8 cellular contexts compared by ENCODE assay signal in the genomic region with DNA sequence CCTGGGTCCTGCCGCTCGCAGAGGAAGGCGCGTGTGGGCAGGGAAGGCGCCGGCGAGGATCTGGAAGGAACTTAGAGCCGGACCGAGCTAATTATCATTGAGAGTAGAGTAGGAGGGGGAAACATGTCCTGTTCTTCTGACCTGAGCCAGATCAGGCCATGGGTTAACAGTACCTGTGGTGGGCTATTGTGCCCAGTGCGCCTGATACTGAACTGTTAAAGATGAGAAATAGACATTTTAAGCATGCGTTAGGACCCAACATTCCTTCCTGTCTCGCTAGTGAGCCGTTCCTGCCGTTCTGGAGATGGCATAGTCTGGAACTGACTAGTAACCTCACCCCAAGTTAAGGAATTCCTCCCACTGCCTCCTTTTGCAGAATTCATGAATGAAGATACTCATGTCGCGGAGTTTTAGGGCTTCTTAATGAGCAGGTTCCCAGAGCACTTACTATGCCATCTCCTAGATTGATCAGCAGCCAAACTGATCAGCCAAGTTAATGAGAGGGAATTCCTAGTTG. TPM values are rescaled to one million over a fixed set of nuclear protein-coding genes. Genes with fewer than 3 reads are reported as not detected.
DNase-seq lines count a peak whose midpoint lies in the region; ATAC-seq and TF ChIP-seq lines count a peak whose summit lies in the region.

No MANE protein-coding gene starts in this region.

- H3K27ac Mint-ChIP-seq in activated naive CD8-positive, alpha-beta T cell treated with anti-CD3 and anti-CD28 coated beads, Interleukin-2, amount 10 ng/mL, durations not matched to agents 7 days and 5 days: peak overlapping the region; percentile 79

- peaks cover 10 to 13% of the 10 kb centered on the region in 2 donors for H3K4me1 ChIP-seq in thyroid gland

- H3K4me1 Mint-ChIP-seq in activated naive CD8-positive, alpha-beta T cell treated with anti-CD3 and anti-CD28 coated beads, Interleukin-2, amount 10 ng/mL, durations not matched to agents 7 days and 5 days: peaks cover 39% of the 10 kb centered on the region

- TF ChIP-seq POLR2A in thyroid gland (IDR thresholded peaks at IDR 0.05): no peak

- peaks cover 7% of the 10 kb centered on the region for H3K36me3 Mint-ChIP-seq in activated naive CD8-positive, alpha-beta T cell treated with anti-CD3 and anti-CD28 coated beads, Interleukin-2, amount 10 ng/mL, durations not matched to agents 7 days and 5 days

- H3K27ac ChIP-seq in layer of hippocampus (ENCODE audit: low read depth, low read length): peak overlapping the region; percentile 49
- peak overlapping the region in 2 of 3 donors; percentile 81 to 90 for H3K27ac ChIP-seq in thyroid gland

- peak; percentile 56 for DNase-seq in DMS 273 (lab: John Stamatoyannopoulos, UW; ENCODE audit: unreplicated experiment)
- no peak for DNase-seq in DMS 273 treated with DMSO at 0.1 percent for 48 hours (lab: John Stamatoyannopoulos, UW)
- peak; percentile 17 for DNase-seq in HT1080 (ENCODE audit: low read depth)
- DNase-seq in activated naive CD8-positive, alpha-beta T cell treated with anti-CD3 and anti-CD28 coated beads, Interleukin-2, amount 10 ng/mL, durations not matched to agents 7 days and 5 days: no peak
- no peak for DNase-seq in thyroid gland
- no peak for DNase-seq in NCI-H1436 treated with DMSO at 0.1 percent for 48 hours (lab: John Stamatoyannopoulos, UW)
- no peak for DNase-seq in NCI-H2196 treated with DMSO at 0.1 percent for 48 hours (lab: John Stamatoyannopoulos, UW; ENCODE audit: unreplicated experiment)

- intact Hi-C loops in thyroid gland (cut with DNase I): loop anchor here (10.0 kb wide), 1 partner anchor 370 kb away; a partner anchor contains a TSS

- ATAC-seq in activated naive CD8-positive, alpha-beta T cell treated with anti-CD3 and anti-CD28 coated beads, Interleukin-2, amount 10 ng/mL, durations not matched to agents 7 days and 5 days (ENCODE audit: low read depth): no peak

- H3K4me3 Mint-ChIP-seq in activated naive CD8-positive, alpha-beta T cell treated with anti-CD3 and anti-CD28 coated beads, Interleukin-2, amount 10 ng/mL, durations not matched to agents 7 days and 5 days: peak overlapping the region; percentile 94

- POLR2A ChIA-PET in activated naive CD8-positive, alpha-beta T cell treated with anti-CD3 and anti-CD28 coated beads, Interleukin-2, amount 10 ng/mL, durations not matched to agents 7 days and 5 days (lab: Charles Lee): interaction anchor here (0.8 to 1.7 kb wide), 5 partner anchors 9 to 304 kb away, joined by 3 to 20 read pairs (median 4); a partner anchor contains a TSS

- H3K9me3 Mint-ChIP-seq in activated naive CD8-positive, alpha-beta T cell treated with anti-CD3 and anti-CD28 coated beads, Interleukin-2, amount 10 ng/mL, durations not matched to agents 7 days and 5 days: peaks cover 2% of the 10 kb centered on the region

- H3K27me3 ChIP-seq in layer of hippocampus (ENCODE audit: control insufficient read depth, insufficient read depth, low read length) (no peaks in the 10 kb centered on the region), thyroid gland (no peaks in the 10 kb centered on the region)

- no peaks in the 10 kb centered on the region for H3K27me3 Mint-ChIP-seq in activated naive CD8-positive, alpha-beta T cell treated with anti-CD3 and anti-CD28 coated beads, Interleukin-2, amount 10 ng/mL, durations not matched to agents 7 days and 5 days

- peak overlapping the region; percentile 52 to 99 (median 68) for H3K4me3 ChIP-seq in thyroid gland (replicated peaks in 1 of 3)

- peaks cover 21 to 22% of the 10 kb centered on the region in 2 donors for H3K36me3 ChIP-seq in thyroid gland

- no peak for TF ChIP-seq CTCF in thyroid gland (IDR thresholded peaks at IDR 0.05)

- H3K9me3 ChIP-seq in thyroid gland: no peaks in the 10 kb centered on the region

- WGBS in thyroid gland, 2 donors: 6 to 8% methylated on average over 16 of the region's 16 CpGs

RNA-seq across cellular contexts. Expression of a gene that starts 0.9 kb away (rescaled TPM):
- total RNA-seq in HT1080 (2014; rRNA removed; shearing (Covaris generic)): 27.5 and 29.8 TPM in 2 replicates
- 10.9 and 14.1 TPM in 2 replicates for polyA plus RNA-seq in HT1080 (2015; cell fraction: cytosol; rRNA removed)
- polyA plus RNA-seq in HT1080 (2015; cell fraction: nucleus; rRNA removed): 51.4 and 52.2 TPM in 2 replicates
- total RNA-seq in activated naive CD8-positive, alpha-beta T cell treated with anti-CD3 and anti-CD28 coated beads, Interleukin-2, amount 10 ng/mL, durations not matched to agents 7 days and 5 days: 10 to 100 TPM; 47.5 to 49.1 TPM
- total RNA-seq in thyroid gland: 10 to 100 TPM; 36.2 to 63.4 (median 45.2) TPM

RNA-seq across cellular contexts. Expression of a gene that starts 35.2 kb away (rescaled TPM):
- not detected in 2 replicates for total RNA-seq in HT1080 (2014; rRNA removed; shearing (Covaris generic))
- not detected in 2 replicates for polyA plus RNA-seq in HT1080 (2015; cell fraction: cytosol; rRNA removed)
- polyA plus RNA-seq in HT1080 (2015; cell fraction: nucleus; rRNA removed): not detected in 2 replicates
- not detected for total RNA-seq in activated naive CD8-positive, alpha-beta T cell treated with anti-CD3 and anti-CD28 coated beads, Interleukin-2, amount 10 ng/mL, durations not matched to agents 7 days and 5 days
- total RNA-seq in thyroid gland: not detected

RNA-seq across cellular contexts. Expression of a gene that starts 50.7 kb away (rescaled TPM):
- 28.5 and 41.1 TPM in 2 replicates for total RNA-seq in HT1080 (2014; rRNA removed; shearing (Covaris generic))
- 86.4 and 103 TPM in 2 replicates for polyA plus RNA-seq in HT1080 (2015; cell fraction: cytosol; rRNA removed)
- polyA plus RNA-seq in HT1080 (2015; cell fraction: nucleus; rRNA removed): 135 and 140 TPM in 2 replicates
- total RNA-seq in activated naive CD8-positive, alpha-beta T cell treated with anti-CD3 and anti-CD28 coated beads, Interleukin-2, amount 10 ng/mL, durations not matched to agents 7 days and 5 days: 10 to 100 TPM; 53.6 to 55.4 TPM
- 100 to 1,000 TPM in 3 of 4 donors, 10 to 100 TPM in 1; 90.3 to 200 (median 118) TPM for total RNA-seq in thyroid gland

Comparison
In these comparisons a context has a peak if more than half of its experiments do, and no peak if none do; other contexts are left out.
1. DNase-seq: peak in DMS 273 (single experiment) and HT1080 (single experiment); none in DMS 273 treated with DMSO at 0.1 percent for 48 hours (single experiment), activated naive CD8-positive, alpha-beta T cell treated with anti-CD3 and anti-CD28 coated beads, Interleukin-2, amount 10 ng/mL, durations not matched to agents 7 days and 5 days (single experiment), thyroid gland (0 of 2), NCI-H1436 treated with DMSO at 0.1 percent for 48 hours (single experiment) and NCI-H2196 treated with DMSO at 0.1 percent for 48 hours (single experiment).